Comparison of ENCODE assay signal across 8 cellular contexts in the genomic region with DNA sequence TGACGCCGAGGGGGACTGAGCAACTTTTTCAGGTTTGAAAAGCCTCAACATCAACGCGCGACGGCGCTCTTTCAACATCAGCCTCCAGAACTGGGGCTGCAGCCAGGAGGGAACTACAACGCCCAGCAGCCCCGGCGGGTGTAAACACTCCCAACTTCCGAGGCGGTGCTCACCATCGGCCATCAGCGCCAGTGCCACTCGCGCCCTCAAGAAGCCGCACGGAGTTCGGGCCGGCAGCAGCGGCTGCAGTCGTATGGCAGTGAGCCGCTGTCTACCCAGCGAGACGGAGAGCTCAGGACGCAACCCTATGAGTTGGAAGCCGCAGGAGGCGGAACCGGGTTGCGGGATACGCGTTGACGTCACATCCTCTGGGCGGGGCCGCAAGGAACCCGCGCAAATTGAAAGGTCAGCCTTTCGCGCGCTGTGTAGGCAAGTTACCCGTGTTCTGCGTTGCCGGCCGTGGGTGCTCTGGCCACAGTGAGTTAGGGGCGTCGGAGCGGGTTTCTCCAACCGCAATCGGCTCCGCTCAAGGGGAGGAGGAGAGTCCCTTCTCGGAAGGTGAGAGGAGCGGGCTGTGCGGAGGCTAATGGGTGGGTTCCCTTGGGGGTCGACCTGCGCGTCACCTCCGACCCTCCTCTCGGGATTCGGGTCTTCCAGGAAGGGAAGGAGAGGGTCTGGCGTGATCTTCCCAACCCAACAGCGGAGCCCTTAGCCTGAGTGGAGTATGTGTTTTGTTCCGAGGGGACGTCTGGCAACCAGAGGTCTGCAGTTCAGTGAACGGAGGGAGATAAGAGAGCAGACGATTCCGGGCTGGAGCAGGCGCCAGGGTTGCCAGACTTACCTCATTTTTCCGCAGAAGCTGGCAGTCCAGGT. TPM values are rescaled to one million over a fixed set of nuclear protein-coding genes. Genes with fewer than 3 reads are reported as not detected.
A peak's percentile ranks its signal among the peaks of the same experiment; 100 is the strongest.
DNase-seq lines count a peak whose midpoint lies in the region; ATAC-seq and TF ChIP-seq lines count a peak whose summit lies in the region.

EXO1 (plus strand) TSS at position 409 of the 873 bp plus-strand sequence. CDS start 2,222 bp downstream, outside the sequence.

- H3K27ac Mint-ChIP-seq in activated naive CD8-positive, alpha-beta T cell: peak within 1 kb of the TSS; percentile 99

- ATAC-seq in HG02610 (IDR thresholded peaks at IDR 0.05; ENCODE audit: unreplicated experiment): peak; percentile 97

- peak; percentile 62 for TF ChIP-seq CTCF in GM12864 (IDR thresholded peaks at IDR 0.05; ENCODE audit: low read depth, low read length, missing control alignments)
- TF ChIP-seq CTCF in ovary (IDR thresholded peaks at IDR 0.05): peak in 1 of 3 donors; percentile 39
- peak in 1 of 2 experiments; percentile 8 for TF ChIP-seq CTCF in tibial artery (IDR thresholded peaks at IDR 0.05)

- WGBS in ovary, 3 donors: 0 to 1% (median 1%) methylated on average over 55 to 68 of the region's 68 CpGs

- no peak for TF ChIP-seq EP300 in ovary (IDR thresholded peaks at IDR 0.05)

- no peak for TF ChIP-seq POLR2A in ovary (IDR thresholded peaks at IDR 0.05)

- intact Hi-C loops in head of caudate nucleus (cut with DNase I): loop anchor here (5.0 to 10.0 kb wide), 2 partner anchors 206 to 323 kb away; partner anchors contain the start of genes CHML and OPN3
- intact Hi-C loops in ovary (cut with DNase I): no loop called here
- intact Hi-C loops in tibial artery (cut with DNase I; ENCODE audit: low total_unique reads): loop anchor here (5.0 kb wide), 1 partner anchor 321 kb away; no protein-coding TSS in a partner anchor

- no peaks in the 10 kb centered on the region for H3K9me3 ChIP-seq in ovary
- no peaks in the 10 kb centered on the region for H3K9me3 ChIP-seq in tibial artery

- peak; percentile 80 for DNase-seq in GM12864 (ENCODE audit: low read depth)
- peak; percentile 92 for DNase-seq in NCI-H1092 (lab: John Stamatoyannopoulos, UW)
- peak; percentile 97 for DNase-seq in SKM-1 treated with dmso at 0.1 percent for 144 hours (lab: John Stamatoyannopoulos, UW; ENCODE audit: unreplicated experiment)
- DNase-seq in head of caudate nucleus: peak; percentile 85 to 97 (median 92)
- DNase-seq in ovary: peak; percentile 77 to 91 (median 84)
- peak; percentile 87 to 90 for DNase-seq in tibial artery

- H3K36me3 ChIP-seq in ovary (no peaks in the 10 kb centered on the region), tibial artery (no peaks in the 10 kb centered on the region)

- H3K27ac ChIP-seq in ovary (peak within 1 kb of the TSS; percentile 78 to 99), tibial artery (peak within 1 kb of the TSS; percentile 97)

- H3K4me1 ChIP-seq in ovary (ENCODE audit: insufficient read depth) (no peaks in the 10 kb centered on the region), tibial artery (peaks cover 0 to 10% (median 6%) of the 10 kb centered on the region in 4 donors)

- H3K27me3 ChIP-seq in ovary (no peaks in the 10 kb centered on the region), tibial artery (no peaks in the 10 kb centered on the region)

- H3K4me3 ChIP-seq in GM12864 (ENCODE audit: low read depth, low read length) (peak within 1 kb of the TSS; percentile 91), ovary (peak within 1 kb of the TSS; percentile 96), tibial artery (peak within 1 kb of the TSS; percentile 72 to 90)

- peak within 1 kb of the TSS; percentile 98 for H3K4me3 Mint-ChIP-seq in activated naive CD8-positive, alpha-beta T cell

- no peaks in the 10 kb centered on the region for H3K36me3 Mint-ChIP-seq in activated naive CD8-positive, alpha-beta T cell

- H3K4me1 Mint-ChIP-seq in activated naive CD8-positive, alpha-beta T cell (ENCODE audit: low read depth): peaks cover 15% of the 10 kb centered on the region

- no peaks in the 10 kb centered on the region for H3K9me3 Mint-ChIP-seq in activated naive CD8-positive, alpha-beta T cell (ENCODE audit: low read depth)

- H3K27me3 Mint-ChIP-seq in activated naive CD8-positive, alpha-beta T cell: no peaks in the 10 kb centered on the region

RNA-seq across cellular contexts. Expression of gene EXO1, which starts in this region (rescaled TPM):
- 1 to 10 TPM in 1 of 7 donors, under 1 TPM in 6; 0.12 to 1.3 (median 0.75) TPM for total RNA-seq in ovary
- under 1 TPM; 0.15 to 0.52 TPM for polyA plus RNA-seq in ovary

Comparison
In these comparisons a context has a peak if more than half of its experiments do, and no peak if none do; other contexts are left out.
1. Peak in every context shown above with its lines: DNase-seq, ATAC-seq, H3K4me3 ChIP-seq and H3K27ac ChIP-seq.
2. intact Hi-C loops: an anchor here in head of caudate nucleus (5.0 to 10.0 kb wide) and tibial artery (5.0 kb wide); none called in ovary.